ENCODE assay signal across 1 cellular context in the genomic region with DNA sequence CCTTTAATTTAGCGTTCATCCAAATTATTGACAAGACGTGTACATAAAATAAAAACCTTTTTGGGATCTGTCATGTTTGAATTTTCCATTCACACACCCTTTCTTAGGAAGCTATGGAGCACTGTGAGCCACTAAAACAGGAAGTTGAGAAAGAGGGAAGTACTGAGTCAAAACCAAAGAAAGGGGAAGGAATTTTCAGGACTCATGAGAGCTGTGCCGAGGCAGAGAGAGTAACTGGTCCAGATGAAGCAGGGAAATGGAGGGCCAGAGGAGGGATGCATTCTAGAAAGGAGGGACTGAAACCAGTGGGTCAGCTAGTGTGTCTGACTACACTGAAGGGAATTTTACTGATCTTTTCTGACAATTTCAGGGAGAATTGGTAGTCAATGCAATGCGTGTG.
TF ChIP-seq lines count a peak whose summit lies in the region.

No MANE protein-coding gene starts in this region.

TF ChIP-seq in K562, 482 proteins besides CTCF, POLR2A, EP300 and RAD21 (continued from another document):
- TF ChIP-seq, protein P1, sequence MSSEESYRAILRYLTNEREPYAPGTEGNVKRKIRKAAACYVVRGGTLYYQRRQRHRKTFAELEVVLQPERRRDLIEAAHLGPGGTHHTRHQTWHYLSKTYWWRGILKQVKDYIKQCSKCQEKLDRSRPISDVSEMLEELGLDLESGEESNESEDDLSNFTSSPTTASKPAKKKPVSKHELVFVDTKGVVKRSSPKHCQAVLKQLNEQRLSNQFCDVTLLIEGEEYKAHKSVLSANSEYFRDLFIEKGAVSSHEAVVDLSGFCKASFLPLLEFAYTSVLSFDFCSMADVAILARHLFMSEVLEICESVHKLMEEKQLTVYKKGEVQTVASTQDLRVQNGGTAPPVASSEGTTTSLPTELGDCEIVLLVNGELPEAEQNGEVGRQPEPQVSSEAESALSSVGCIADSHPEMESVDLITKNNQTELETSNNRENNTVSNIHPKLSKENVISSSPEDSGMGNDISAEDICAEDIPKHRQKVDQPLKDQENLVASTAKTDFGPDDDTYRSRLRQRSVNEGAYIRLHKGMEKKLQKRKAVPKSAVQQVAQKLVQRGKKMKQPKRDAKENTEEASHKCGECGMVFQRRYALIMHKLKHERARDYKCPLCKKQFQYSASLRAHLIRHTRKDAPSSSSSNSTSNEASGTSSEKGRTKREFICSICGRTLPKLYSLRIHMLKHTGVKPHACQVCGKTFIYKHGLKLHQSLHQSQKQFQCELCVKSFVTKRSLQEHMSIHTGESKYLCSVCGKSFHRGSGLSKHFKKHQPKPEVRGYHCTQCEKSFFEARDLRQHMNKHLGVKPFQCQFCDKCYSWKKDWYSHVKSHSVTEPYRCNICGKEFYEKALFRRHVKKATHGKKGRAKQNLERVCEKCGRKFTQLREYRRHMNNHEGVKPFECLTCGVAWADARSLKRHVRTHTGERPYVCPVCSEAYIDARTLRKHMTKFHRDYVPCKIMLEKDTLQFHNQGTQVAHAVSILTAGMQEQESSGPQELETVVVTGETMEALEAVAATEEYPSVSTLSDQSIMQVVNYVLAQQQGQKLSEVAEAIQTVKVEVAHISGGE (CRISPR knock-in tag; IDR thresholded peaks at IDR 0.05), result peak in 1 of 3 experiments; percentile 69; a peak in 2 of 6 replicates
- TF ChIP-seq, protein P2, sequence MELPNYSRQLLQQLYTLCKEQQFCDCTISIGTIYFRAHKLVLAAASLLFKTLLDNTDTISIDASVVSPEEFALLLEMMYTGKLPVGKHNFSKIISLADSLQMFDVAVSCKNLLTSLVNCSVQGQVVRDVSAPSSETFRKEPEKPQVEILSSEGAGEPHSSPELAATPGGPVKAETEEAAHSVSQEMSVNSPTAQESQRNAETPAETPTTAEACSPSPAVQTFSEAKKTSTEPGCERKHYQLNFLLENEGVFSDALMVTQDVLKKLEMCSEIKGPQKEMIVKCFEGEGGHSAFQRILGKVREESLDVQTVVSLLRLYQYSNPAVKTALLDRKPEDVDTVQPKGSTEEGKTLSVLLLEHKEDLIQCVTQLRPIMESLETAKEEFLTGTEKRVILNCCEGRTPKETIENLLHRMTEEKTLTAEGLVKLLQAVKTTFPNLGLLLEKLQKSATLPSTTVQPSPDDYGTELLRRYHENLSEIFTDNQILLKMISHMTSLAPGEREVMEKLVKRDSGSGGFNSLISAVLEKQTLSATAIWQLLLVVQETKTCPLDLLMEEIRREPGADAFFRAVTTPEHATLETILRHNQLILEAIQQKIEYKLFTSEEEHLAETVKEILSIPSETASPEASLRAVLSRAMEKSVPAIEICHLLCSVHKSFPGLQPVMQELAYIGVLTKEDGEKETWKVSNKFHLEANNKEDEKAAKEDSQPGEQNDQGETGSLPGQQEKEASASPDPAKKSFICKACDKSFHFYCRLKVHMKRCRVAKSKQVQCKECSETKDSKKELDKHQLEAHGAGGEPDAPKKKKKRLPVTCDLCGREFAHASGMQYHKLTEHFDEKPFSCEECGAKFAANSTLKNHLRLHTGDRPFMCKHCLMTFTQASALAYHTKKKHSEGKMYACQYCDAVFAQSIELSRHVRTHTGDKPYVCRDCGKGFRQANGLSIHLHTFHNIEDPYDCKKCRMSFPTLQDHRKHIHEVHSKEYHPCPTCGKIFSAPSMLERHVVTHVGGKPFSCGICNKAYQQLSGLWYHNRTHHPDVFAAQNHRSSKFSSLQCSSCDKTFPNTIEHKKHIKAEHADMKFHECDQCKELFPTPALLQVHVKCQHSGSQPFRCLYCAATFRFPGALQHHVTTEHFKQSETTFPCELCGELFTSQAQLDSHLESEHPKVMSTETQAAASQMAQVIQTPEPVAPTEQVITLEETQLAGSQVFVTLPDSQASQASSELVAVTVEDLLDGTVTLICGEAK (IDR thresholded peaks at IDR 0.05), result peak; percentile 64; the same call in 1 of the 2 replicates
- TF ChIP-seq, protein P2 (CRISPR knock-in tag; IDR thresholded peaks at IDR 0.05), result no peak
- TF ChIP-seq, protein P3, sequence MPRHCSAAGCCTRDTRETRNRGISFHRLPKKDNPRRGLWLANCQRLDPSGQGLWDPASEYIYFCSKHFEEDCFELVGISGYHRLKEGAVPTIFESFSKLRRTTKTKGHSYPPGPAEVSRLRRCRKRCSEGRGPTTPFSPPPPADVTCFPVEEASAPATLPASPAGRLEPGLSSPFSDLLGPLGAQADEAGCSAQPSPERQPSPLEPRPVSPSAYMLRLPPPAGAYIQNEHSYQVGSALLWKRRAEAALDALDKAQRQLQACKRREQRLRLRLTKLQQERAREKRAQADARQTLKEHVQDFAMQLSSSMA (CRISPR knock-in tag; IDR thresholded peaks at IDR 0.05), result no peak
- TF ChIP-seq, protein P4, sequence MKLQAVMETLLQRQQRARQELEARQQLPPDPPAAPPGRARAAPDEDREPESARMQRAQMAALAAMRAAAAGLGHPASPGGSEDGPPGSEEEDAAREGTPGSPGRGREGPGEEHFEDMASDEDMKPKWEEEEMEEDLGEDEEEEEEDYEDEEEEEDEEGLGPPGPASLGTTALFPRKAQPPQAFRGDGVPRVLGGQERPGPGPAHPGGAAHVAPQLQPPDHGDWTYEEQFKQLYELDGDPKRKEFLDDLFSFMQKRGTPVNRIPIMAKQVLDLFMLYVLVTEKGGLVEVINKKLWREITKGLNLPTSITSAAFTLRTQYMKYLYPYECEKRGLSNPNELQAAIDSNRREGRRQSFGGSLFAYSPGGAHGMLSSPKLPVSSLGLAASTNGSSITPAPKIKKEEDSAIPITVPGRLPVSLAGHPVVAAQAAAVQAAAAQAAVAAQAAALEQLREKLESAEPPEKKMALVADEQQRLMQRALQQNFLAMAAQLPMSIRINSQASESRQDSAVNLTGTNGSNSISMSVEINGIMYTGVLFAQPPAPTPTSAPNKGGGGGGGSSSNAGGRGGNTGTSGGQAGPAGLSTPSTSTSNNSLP (IDR thresholded peaks at IDR 0.05; ENCODE audit: borderline replicate concordance, low read depth, low read length), result no peak
- TF ChIP-seq SPI1 (IDR thresholded peaks at IDR 0.05; ENCODE audit: borderline replicate concordance, low read depth, low read length), result peak; percentile 78; the same call in 1 of the 2 replicates
- TF ChIP-seq, protein P5, sequence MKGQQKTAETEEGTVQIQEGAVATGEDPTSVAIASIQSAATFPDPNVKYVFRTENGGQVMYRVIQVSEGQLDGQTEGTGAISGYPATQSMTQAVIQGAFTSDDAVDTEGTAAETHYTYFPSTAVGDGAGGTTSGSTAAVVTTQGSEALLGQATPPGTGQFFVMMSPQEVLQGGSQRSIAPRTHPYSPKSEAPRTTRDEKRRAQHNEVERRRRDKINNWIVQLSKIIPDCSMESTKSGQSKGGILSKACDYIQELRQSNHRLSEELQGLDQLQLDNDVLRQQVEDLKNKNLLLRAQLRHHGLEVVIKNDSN (CRISPR knock-in tag; IDR thresholded peaks at IDR 0.05), result no peak
- no peak for TF ChIP-seq DDX20 (tag; IDR thresholded peaks at IDR 0.05; ENCODE audit: low read depth)
- TF ChIP-seq, protein P6, sequence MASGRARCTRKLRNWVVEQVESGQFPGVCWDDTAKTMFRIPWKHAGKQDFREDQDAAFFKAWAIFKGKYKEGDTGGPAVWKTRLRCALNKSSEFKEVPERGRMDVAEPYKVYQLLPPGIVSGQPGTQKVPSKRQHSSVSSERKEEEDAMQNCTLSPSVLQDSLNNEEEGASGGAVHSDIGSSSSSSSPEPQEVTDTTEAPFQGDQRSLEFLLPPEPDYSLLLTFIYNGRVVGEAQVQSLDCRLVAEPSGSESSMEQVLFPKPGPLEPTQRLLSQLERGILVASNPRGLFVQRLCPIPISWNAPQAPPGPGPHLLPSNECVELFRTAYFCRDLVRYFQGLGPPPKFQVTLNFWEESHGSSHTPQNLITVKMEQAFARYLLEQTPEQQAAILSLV (tag; IDR thresholded peaks at IDR 0.05), result no peak
- TF ChIP-seq, protein P7, sequence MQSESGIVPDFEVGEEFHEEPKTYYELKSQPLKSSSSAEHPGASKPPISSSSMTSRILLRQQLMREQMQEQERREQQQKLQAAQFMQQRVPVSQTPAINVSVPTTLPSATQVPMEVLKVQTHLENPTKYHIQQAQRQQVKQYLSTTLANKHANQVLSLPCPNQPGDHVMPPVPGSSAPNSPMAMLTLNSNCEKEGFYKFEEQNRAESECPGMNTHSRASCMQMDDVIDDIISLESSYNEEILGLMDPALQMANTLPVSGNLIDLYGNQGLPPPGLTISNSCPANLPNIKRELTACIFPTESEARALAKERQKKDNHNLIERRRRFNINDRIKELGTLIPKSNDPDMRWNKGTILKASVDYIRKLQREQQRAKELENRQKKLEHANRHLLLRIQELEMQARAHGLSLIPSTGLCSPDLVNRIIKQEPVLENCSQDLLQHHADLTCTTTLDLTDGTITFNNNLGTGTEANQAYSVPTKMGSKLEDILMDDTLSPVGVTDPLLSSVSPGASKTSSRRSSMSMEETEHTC (IDR thresholded peaks at IDR 0.05), result no peak
